ENCODE assay signal across 9 cellular contexts in the genomic region with DNA sequence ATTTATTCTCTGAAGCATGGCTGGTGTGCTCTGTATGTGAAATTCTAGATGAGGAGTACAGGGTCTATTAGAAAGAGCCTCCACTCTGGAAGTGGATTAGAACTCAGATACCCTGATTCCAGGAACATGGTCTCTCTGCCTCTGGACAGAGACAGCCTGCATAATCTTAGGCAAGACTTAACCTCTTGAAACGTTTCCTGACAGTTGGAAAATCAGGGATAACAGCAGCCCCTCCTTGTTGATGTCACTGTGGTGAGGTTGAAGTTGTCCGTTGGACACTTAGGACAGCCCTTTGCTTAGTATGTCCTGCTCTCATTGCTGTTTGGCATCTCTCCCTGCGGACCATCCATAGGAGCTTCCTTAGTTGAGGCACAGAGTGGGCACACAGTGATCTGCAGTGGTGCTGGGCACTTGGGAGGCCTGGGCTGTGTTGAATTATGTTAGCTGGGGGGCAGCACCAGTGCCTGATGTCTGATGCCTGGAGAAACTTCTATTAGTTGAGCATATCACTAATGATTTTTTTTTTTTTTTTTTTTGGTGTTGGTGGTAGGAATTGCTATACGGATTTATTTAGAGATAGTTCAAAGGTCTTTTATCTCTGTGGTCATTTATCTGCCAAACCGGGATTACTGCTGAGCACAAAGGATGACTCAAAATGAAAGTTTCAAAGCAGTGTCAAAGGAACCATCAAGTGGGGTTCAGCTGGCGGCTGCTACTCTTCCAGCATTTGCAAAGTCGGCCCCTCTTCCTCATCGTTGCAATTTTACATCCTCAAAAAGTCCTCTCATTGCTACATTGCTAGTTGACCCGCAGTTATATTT. TPM values are rescaled to one million over a fixed set of nuclear protein-coding genes. Genes with fewer than 3 reads are reported as not detected.
DNase-seq lines count a peak whose midpoint lies in the region; ATAC-seq and TF ChIP-seq lines count a peak whose summit lies in the region.
"Had no signal": no experiment of that assay in that cellular context is flagged by ENCODE, and none has a peak within 500 bp of the region (broad histone marks: within the 10 kb centered on the region; RNA-seq: fewer than 3 reads in every experiment).

No MANE protein-coding gene starts in this region.

- no peak for TF ChIP-seq CTCF in thoracic aorta (IDR thresholded peaks at IDR 0.05)

- 44 to 60% methylated on average over 9 of the region's 9 CpGs for WGBS in esophagus, 2 donors

- H3K9me3 Mint-ChIP-seq in activated CD4-positive, alpha-beta memory T cell treated with anti-CD3 and anti-CD28 coated beads, Interleukin-2, amount 10 ng/mL, durations not matched to agents 7 days and 5 days: no peaks in the 10 kb centered on the region
- no peaks in the 10 kb centered on the region for H3K9me3 Mint-ChIP-seq in activated CD4-positive, alpha-beta memory T cell treated with anti-CD3 and anti-CD28 coated beads for 36 hours
- no peaks in the 10 kb centered on the region for H3K9me3 Mint-ChIP-seq in T-cell

- intact Hi-C loops in activated CD4-positive, alpha-beta memory T cell treated with anti-CD3 and anti-CD28 coated beads for 36 hours (cut with micrococcal nuclease): no loop called here

- CTCF ChIA-PET in activated CD4-positive, alpha-beta memory T cell treated with anti-CD3 and anti-CD28 coated beads, Interleukin-2, amount 10 ng/mL, durations not matched to agents 7 days and 5 days (lab: Charles Lee): no interaction called here
- CTCF ChIA-PET in activated CD4-positive, alpha-beta memory T cell treated with anti-CD3 and anti-CD28 coated beads for 36 hours (lab: Charles Lee): no interaction called here
- CTCF ChIA-PET in T-cell (lab: Charles Lee): no interaction called here

- peak overlapping the region; percentile 57 to 66 for H3K27ac ChIP-seq in esophagus (ENCODE audit: low read depth in 2 of 2, low read length in 1 of 2)
- peak overlapping the region; percentile 34 to 53 for H3K27ac ChIP-seq in thoracic aorta

- no peak for DNase-seq in activated CD4-positive, alpha-beta memory T cell treated with anti-CD3 and anti-CD28 coated beads, Interleukin-2, amount 10 ng/mL, durations not matched to agents 7 days and 5 days
- DNase-seq in activated CD4-positive, alpha-beta memory T cell treated with anti-CD3 and anti-CD28 coated beads for 36 hours: no peak
- DNase-seq in thoracic aorta (ENCODE audit: low spot score): no peak
- no peak for DNase-seq in T-cell
- no peak for DNase-seq in activated CD4-positive, alpha-beta T cell treated with anti-CD3 and anti-CD28 coated beads for 4 hours
- DNase-seq in H4 (ENCODE audit: low spot score): no peak
- DNase-seq: NK-92 treated with Interleukin-12 subunit alpha and Interleukin-12 subunit beta, amount 100 ng/mL, for 24 hours had no signal

- H3K4me3 Mint-ChIP-seq in activated CD4-positive, alpha-beta memory T cell treated with anti-CD3 and anti-CD28 coated beads, Interleukin-2, amount 10 ng/mL, durations not matched to agents 7 days and 5 days: no peak overlapping the region
- no peak overlapping the region for H3K4me3 Mint-ChIP-seq in activated CD4-positive, alpha-beta memory T cell treated with anti-CD3 and anti-CD28 coated beads for 36 hours
- H3K4me3 Mint-ChIP-seq in T-cell: no peak overlapping the region

- no peaks in the 10 kb centered on the region for H3K9me3 ChIP-seq in esophagus (ENCODE audit: control insufficient read depth in 2 of 2, insufficient read depth in 1 of 2, low read depth in 1 of 2, low read length in 1 of 2)
- no peaks in the 10 kb centered on the region for H3K9me3 ChIP-seq in thoracic aorta

- H3K4me1 Mint-ChIP-seq in activated CD4-positive, alpha-beta memory T cell treated with anti-CD3 and anti-CD28 coated beads, Interleukin-2, amount 10 ng/mL, durations not matched to agents 7 days and 5 days: peaks cover 61% of the 10 kb centered on the region
- H3K4me1 Mint-ChIP-seq in activated CD4-positive, alpha-beta memory T cell treated with anti-CD3 and anti-CD28 coated beads for 36 hours (ENCODE audit: low read depth): peaks cover 10% of the 10 kb centered on the region
- peaks cover 0 to 11% (median 4%) of the 10 kb centered on the region in 3 donors for H3K4me1 Mint-ChIP-seq in T-cell

- H3K4me3 ChIP-seq in esophagus (ENCODE audit: low read depth in 1 of 2, low read length in 2 of 2): no peak overlapping the region
- peak overlapping the region; percentile 43 for H3K4me3 ChIP-seq in thoracic aorta

- peaks cover 49% of the 10 kb centered on the region for H3K36me3 Mint-ChIP-seq in activated CD4-positive, alpha-beta memory T cell treated with anti-CD3 and anti-CD28 coated beads, Interleukin-2, amount 10 ng/mL, durations not matched to agents 7 days and 5 days (ENCODE audit: low read depth)
- H3K36me3 Mint-ChIP-seq in activated CD4-positive, alpha-beta memory T cell treated with anti-CD3 and anti-CD28 coated beads for 36 hours: peaks cover 1% of the 10 kb centered on the region
- H3K36me3 Mint-ChIP-seq in T-cell: no peaks in the 10 kb centered on the region

- ATAC-seq in HG03097 (IDR thresholded peaks at IDR 0.05; ENCODE audit: low FRiP score, unreplicated experiment): peak; percentile 88
- ATAC-seq in thoracic aorta (ENCODE audit: insufficient number of reproducible peaks, low FRiP score, low read depth): no peak
- ATAC-seq in T-cell (replicated peaks in 1 of 4): no peak

- peaks cover 25% of the 10 kb centered on the region for H3K27me3 Mint-ChIP-seq in activated CD4-positive, alpha-beta memory T cell treated with anti-CD3 and anti-CD28 coated beads, Interleukin-2, amount 10 ng/mL, durations not matched to agents 7 days and 5 days
- peaks cover 25% of the 10 kb centered on the region for H3K27me3 Mint-ChIP-seq in activated CD4-positive, alpha-beta memory T cell treated with anti-CD3 and anti-CD28 coated beads for 36 hours
- H3K27me3 Mint-ChIP-seq in T-cell: peaks cover 3 to 12% of the 10 kb centered on the region in 2 donors

- no peaks in the 10 kb centered on the region for H3K27me3 ChIP-seq in esophagus (ENCODE audit: control insufficient read depth in 1 of 2, insufficient read depth in 2 of 2, low read length in 2 of 2)
- H3K27me3 ChIP-seq in thoracic aorta (replicated peaks; ENCODE audit: insufficient read depth): no peaks in the 10 kb centered on the region

- no peaks in the 10 kb centered on the region for H3K36me3 ChIP-seq in esophagus (ENCODE audit: control insufficient read depth in 2 of 2, insufficient read depth in 2 of 2, low read length in 1 of 2)
- H3K36me3 ChIP-seq in thoracic aorta: no peaks in the 10 kb centered on the region

- POLR2A ChIA-PET in activated CD4-positive, alpha-beta memory T cell treated with anti-CD3 and anti-CD28 coated beads, Interleukin-2, amount 10 ng/mL, durations not matched to agents 7 days and 5 days (lab: Charles Lee): interaction anchor here (0.7 to 1.6 kb wide), 4 partner anchors 9 to 16 kb away, joined by 3 to 7 read pairs (median 4); no protein-coding TSS in a partner anchor
- POLR2A ChIA-PET in activated CD4-positive, alpha-beta memory T cell treated with anti-CD3 and anti-CD28 coated beads for 36 hours (lab: Charles Lee): interaction anchor here (0.6 kb wide), 1 partner anchor 23 kb away, joined by 3 read pairs; no protein-coding TSS in a partner anchor
- POLR2A ChIA-PET in T-cell (lab: Charles Lee): no interaction called here

- H3K27ac Mint-ChIP-seq in activated CD4-positive, alpha-beta memory T cell treated with anti-CD3 and anti-CD28 coated beads, Interleukin-2, amount 10 ng/mL, durations not matched to agents 7 days and 5 days: peak overlapping the region; percentile 61
- H3K27ac Mint-ChIP-seq in activated CD4-positive, alpha-beta memory T cell treated with anti-CD3 and anti-CD28 coated beads for 36 hours: no peak overlapping the region
- H3K27ac Mint-ChIP-seq in T-cell: no peak overlapping the region

- peaks cover 0 to 4% of the 10 kb centered on the region in 2 donors for H3K4me1 ChIP-seq in esophagus (ENCODE audit: control insufficient read depth in 2 of 2, insufficient read depth in 2 of 2, low read length in 1 of 2)
- H3K4me1 ChIP-seq in thoracic aorta (ENCODE audit: control insufficient read depth in 1 of 2, low read depth in 2 of 2): peaks cover 10 to 31% of the 10 kb centered on the region in 2 donors

RNA-seq across cellular contexts. Expression of gene SETBP1, which starts 28.8 kb away (rescaled TPM):
- total RNA-seq in activated CD4-positive, alpha-beta memory T cell treated with anti-CD3 and anti-CD28 coated beads, Interleukin-2, amount 10 ng/mL, durations not matched to agents 7 days and 5 days: 10 to 100 TPM; 15.8 to 18.2 TPM
- total RNA-seq in activated CD4-positive, alpha-beta memory T cell treated with anti-CD3 and anti-CD28 coated beads for 36 hours: 1 to 10 TPM; 6.4 to 6.7 TPM
- 1 to 10 TPM; 1.5 to 1.6 TPM for polyA plus RNA-seq in esophagus
- total RNA-seq in thoracic aorta: 10 to 100 TPM; 39.3 to 50.2 TPM
- total RNA-seq in T-cell: 1 to 10 TPM; 1.6 to 5.7 (median 3.2) TPM
- 2.7 and 3.6 TPM in 2 replicates for total RNA-seq in H4 (2014; rRNA removed; shearing (Covaris generic))

Comparison
In these comparisons a context has a peak if more than half of its experiments do, and no peak if none do; other contexts are left out.
1. POLR2A ChIA-PET loops: an anchor here in activated CD4-positive, alpha-beta memory T cell treated with anti-CD3 and anti-CD28 coated beads, Interleukin-2, amount 10 ng/mL, durations not matched to agents 7 days and 5 days (0.7 to 1.6 kb wide) and activated CD4-positive, alpha-beta memory T cell treated with anti-CD3 and anti-CD28 coated beads for 36 hours (0.6 kb wide); none called in T-cell.